24 cellular contexts compared by ENCODE assay signal in genomic region chr3:101811875-101812274, GRCh38.
"Had no signal": no experiment of that assay in that cellular context is flagged by ENCODE, and none has a peak within 500 bp of the region (broad histone marks: within the 10 kb centered on the region; RNA-seq: fewer than 3 reads in every experiment).

No MANE protein-coding gene starts in this region.

- FAIRE-seq: keratinocyte had no signal

- ATAC-seq: activated CD8-positive, alpha-beta T cell treated with anti-CD3 and anti-CD28 coated beads for 36 hours; effector memory CD8-positive, alpha-beta T cell; left colon; naive thymus-derived CD4-positive, alpha-beta T cell; right lobe of liver had no signal

- H3K27ac Mint-ChIP-seq: activated CD8-positive, alpha-beta T cell treated with anti-CD3 and anti-CD28 coated beads for 36 hours; effector memory CD8-positive, alpha-beta T cell; progenitor cell of endocrine pancreas; stimulated activated naive CD8-positive, alpha-beta T cell treated with anti-CD3 and anti-CD28 coated beads, Interleukin-15, Interleukin-2, amounts not matched to agents 100 ng/mL and 50 ng/mL, for 24 hours; type B pancreatic cell had no signal

- H3K27me3 Mint-ChIP-seq: activated CD8-positive, alpha-beta T cell treated with anti-CD3 and anti-CD28 coated beads for 36 hours; effector memory CD8-positive, alpha-beta T cell; naive thymus-derived CD4-positive, alpha-beta T cell; progenitor cell of endocrine pancreas; stimulated activated naive CD8-positive, alpha-beta T cell treated with anti-CD3 and anti-CD28 coated beads, Interleukin-15, Interleukin-2, amounts not matched to agents 100 ng/mL and 50 ng/mL, for 24 hours; type B pancreatic cell had no signal

- H3K9me3 Mint-ChIP-seq: activated CD8-positive, alpha-beta T cell treated with anti-CD3 and anti-CD28 coated beads for 36 hours; effector memory CD8-positive, alpha-beta T cell; naive thymus-derived CD4-positive, alpha-beta T cell; stimulated activated naive CD8-positive, alpha-beta T cell treated with anti-CD3 and anti-CD28 coated beads, Interleukin-15, Interleukin-2, amounts not matched to agents 100 ng/mL and 50 ng/mL, for 24 hours; type B pancreatic cell had no signal

- DNase-seq: activated CD4-positive, alpha-beta T cell treated with anti-CD3 and anti-CD28 coated beads for 48 hours; activated CD8-positive, alpha-beta T cell treated with anti-CD3 and anti-CD28 coated beads for 36 hours; activated effector memory CD4-positive, alpha-beta T cell treated with Interleukin-2 at 50 U/mL for 16 hours; activated naive CD4-positive, alpha-beta T cell treated with Interleukin-2 at 50 U/mL for 16 hours; amygdala; caudate nucleus; cortex of kidney; effector memory CD8-positive, alpha-beta T cell; foreskin fibroblast; head of caudate nucleus; hippocampal formation; left colon; mammary epithelial cell; midbrain; naive thymus-derived CD4-positive, alpha-beta T cell; ovary; right lobe of liver; stimulated activated CD4-positive, alpha-beta T cell treated with anti-CD3 and anti-CD28 coated beads, Interleukin-2, amount 100 ng/mL, for 48 hours; substantia nigra; uterus had no signal

- H3K4me3 Mint-ChIP-seq: activated CD8-positive, alpha-beta T cell treated with anti-CD3 and anti-CD28 coated beads for 36 hours; effector memory CD8-positive, alpha-beta T cell; naive thymus-derived CD4-positive, alpha-beta T cell; stimulated activated naive CD8-positive, alpha-beta T cell treated with anti-CD3 and anti-CD28 coated beads, Interleukin-15, Interleukin-2, amounts not matched to agents 100 ng/mL and 50 ng/mL, for 24 hours; type B pancreatic cell had no signal
